Comparison of ENCODE assay signal across 2 cellular contexts in the genomic region with DNA sequence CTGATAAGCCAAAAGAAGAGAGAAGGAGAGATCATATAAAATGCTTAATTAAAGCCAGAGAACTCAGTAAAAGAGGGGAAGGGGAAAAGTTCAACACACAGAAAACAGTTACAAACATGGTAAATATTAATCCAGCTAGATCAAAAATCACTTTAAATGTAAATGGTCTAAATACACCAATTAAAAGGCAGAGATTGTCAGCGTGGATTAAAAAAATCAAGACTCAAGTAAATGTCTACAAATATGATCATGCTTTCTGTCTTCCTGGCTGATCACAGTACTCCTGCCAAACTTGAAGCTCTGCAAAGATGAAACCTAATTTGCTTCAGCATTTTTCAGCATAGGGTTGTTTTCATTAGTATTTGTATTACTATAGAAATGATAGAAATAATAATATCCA.
TF ChIP-seq lines count a peak whose summit lies in the region.

No MANE protein-coding gene starts in this region.

TF ChIP-seq in HEK293, 187 proteins besides CTCF, POLR2A, EP300 and RAD21:
- TF ChIP-seq PRDM2 (tag by site-specific recombination; IDR thresholded peaks at IDR 0.05; ENCODE audit: borderline replicate concordance): no peak
- TF ChIP-seq SETDB1 (IDR thresholded peaks at IDR 0.05; ENCODE audit: insufficient read length, low read length): peak; percentile 78

TF ChIP-seq in K562, 482 proteins besides CTCF, POLR2A, EP300 and RAD21:
- TF ChIP-seq ZNF507 (tag; conservative IDR thresholded peaks at IDR 0.05) (peak; percentile 87), CC2D1A (IDR thresholded peaks at IDR 0.05) (no peak), RBM25 (IDR thresholded peaks at IDR 0.05; ENCODE audit: low read depth, low read length, severe bottlenecking) (peak; percentile 9), ZNF408 (CRISPR knock-in tag; IDR thresholded peaks at IDR 0.05; ENCODE audit: low read depth) (no peak)
TF ChIP-seq in K562: peak in this region for 2.
